ENCODE assay signal across 8 cellular contexts in the genomic region with DNA sequence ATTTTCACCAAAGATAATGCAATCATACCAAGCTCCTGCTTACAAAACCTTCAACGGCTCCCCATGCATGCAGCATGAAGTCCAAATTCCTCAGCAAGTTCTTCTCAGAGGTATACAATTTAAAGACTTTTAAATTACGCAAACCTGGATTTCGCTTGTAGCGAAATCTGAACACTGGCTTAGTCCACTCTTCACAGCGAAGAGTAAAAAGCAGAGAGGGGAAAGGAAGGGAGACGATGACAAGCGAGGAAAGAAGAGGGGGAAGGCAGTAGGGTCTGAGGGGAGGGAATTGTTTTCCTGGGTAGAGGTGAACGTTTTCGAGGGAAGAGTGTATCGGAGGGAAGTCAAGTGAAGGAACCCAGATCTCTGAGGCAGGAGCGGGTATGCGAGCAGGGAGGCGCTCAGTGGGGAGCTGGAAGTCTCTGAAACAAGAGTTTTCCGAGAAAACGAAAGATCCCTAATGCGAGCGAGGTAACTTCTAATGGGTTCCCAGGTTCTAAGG. TPM values are rescaled to one million over a fixed set of nuclear protein-coding genes. Genes with fewer than 3 reads are reported as not detected.
A peak's percentile ranks its signal among the peaks of the same experiment; 100 is the strongest.
DNase-seq lines count a peak whose midpoint lies in the region; ATAC-seq and TF ChIP-seq lines count a peak whose summit lies in the region.

No MANE protein-coding gene starts in this region.

- H3K4me3 ChIP-seq in HUES6 (ENCODE audit: low read depth, low read length) (peak overlapping the region; percentile 87), ascending aorta (peak overlapping the region; percentile 87 to 94), iPS-20b (ENCODE audit: low read length) (peak overlapping the region; percentile 71)

- no peaks in the 10 kb centered on the region for H3K9me3 ChIP-seq in HUES6 (ENCODE audit: control insufficient read depth, insufficient read depth, low read depth, low read length)
- no peaks in the 10 kb centered on the region for H3K9me3 ChIP-seq in ascending aorta
- no peaks in the 10 kb centered on the region for H3K9me3 ChIP-seq in iPS-20b (ENCODE audit: insufficient read depth, low read depth, low read length)

- H3K4me1 ChIP-seq in HUES6 (ENCODE audit: control insufficient read depth, insufficient read depth, low read length), result peaks cover 8% of the 10 kb centered on the region
- peaks cover 3 to 9% of the 10 kb centered on the region in 2 donors for H3K4me1 ChIP-seq in ascending aorta
- peaks cover 9% of the 10 kb centered on the region; the same call in 1 of the 2 replicates for H3K4me1 ChIP-seq in iPS-20b (ENCODE audit: insufficient read depth, low read length)

- TF ChIP-seq CTCF in ascending aorta (IDR thresholded peaks at IDR 0.05), result no peak

- H3K9ac ChIP-seq in HUES6 (ENCODE audit: low read length), result peak overlapping the region; percentile 70
- H3K9ac ChIP-seq in iPS-20b (ENCODE audit: low read depth, low read length), result peak overlapping the region; percentile 50

- H3K27me3 ChIP-seq in HUES6 (ENCODE audit: control insufficient read depth, insufficient read depth, low read length), result peaks cover 13% of the 10 kb centered on the region; the same call in 1 of the 2 replicates
- no peaks in the 10 kb centered on the region for H3K27me3 ChIP-seq in ascending aorta
- peaks cover 18% of the 10 kb centered on the region for H3K27me3 ChIP-seq in iPS-20b (ENCODE audit: insufficient read depth, low read length)

- intact Hi-C loops in ascending aorta (cut with DNase I), result loop anchor here (2.0 to 10.0 kb wide), 8 partner anchors 31 to 759 kb away; a partner anchor contains a TSS

- ATAC-seq in GM18517 (IDR thresholded peaks at IDR 0.05; ENCODE audit: unreplicated experiment) (no peak), GM19467 (IDR thresholded peaks at IDR 0.05; ENCODE audit: unreplicated experiment) (no peak)

- H3K27ac ChIP-seq in HUES6 (ENCODE audit: low read depth, low read length) (no peak overlapping the region), ascending aorta (peak overlapping the region; percentile 59 to 79), iPS-20b (ENCODE audit: low read length) (no peak overlapping the region), temporal lobe (ENCODE audit: low read depth, low read length) (peak overlapping the region; percentile 20)

- no peak for DNase-seq in ascending aorta (ENCODE audit: low spot score in 2 of 2)
- no peak for DNase-seq in stimulated activated CD8-positive, alpha-beta memory T cell treated with anti-CD3 and anti-CD28 coated beads, Interleukin-4, amount 100 ng/mL, for 48 hours
- no peak for DNase-seq in dedifferentiated amniotic fluid mesenchymal stem cell (ENCODE audit: extremely low spot score)

- H3K36me3 ChIP-seq in HUES6 (ENCODE audit: control insufficient read depth, insufficient read depth, low read length) (no peaks in the 10 kb centered on the region), ascending aorta (no peaks in the 10 kb centered on the region), iPS-20b (ENCODE audit: insufficient read depth, low read depth, low read length) (no peaks in the 10 kb centered on the region)

RNA-seq across cellular contexts. Expression of a gene that starts 0.8 kb away (rescaled TPM):
- total RNA-seq in ascending aorta (0.32 TPM), temporal lobe (0.74 TPM)

RNA-seq across cellular contexts. Expression of a gene that starts 9.7 kb away (rescaled TPM):
- not detected for total RNA-seq in ascending aorta
- 0.49 TPM for total RNA-seq in temporal lobe

RNA-seq across cellular contexts. Expression of a gene that starts 9.9 kb away (rescaled TPM):
- total RNA-seq in ascending aorta (3.6 TPM), temporal lobe (1.7 TPM)

RNA-seq across cellular contexts. Expression of a gene that starts 31.5 kb away (rescaled TPM):
- total RNA-seq in ascending aorta (245 TPM), temporal lobe (120 TPM)

Comparison
In these comparisons a context has a peak if more than half of its experiments do, and no peak if none do; other contexts are left out.
1. H3K27ac ChIP-seq: peak in ascending aorta (2 of 2) and temporal lobe (single experiment); none in HUES6 (single experiment) and iPS-20b (single experiment).
2. Peak in every context shown above with its lines, with median percentiles within 50 percentile points of each other: H3K4me3 ChIP-seq.